11 cellular contexts compared by ENCODE assay signal in genomic region chr2:112640800-112641675, GRCh38. TPM values are rescaled to one million over a fixed set of nuclear protein-coding genes. Genes with fewer than 3 reads are reported as not detected.
DNase-seq lines count a peak whose midpoint lies in the region; ATAC-seq, FAIRE-seq and TF ChIP-seq lines count a peak whose summit lies in the region.
"Had no signal": no experiment of that assay in that cellular context is flagged by ENCODE, and none has a peak within 500 bp of the region (broad histone marks: within the 10 kb centered on the region; RNA-seq: fewer than 3 reads in every experiment).

No MANE protein-coding gene starts in this region.

- no peak overlapping the region for H3K4me3 Mint-ChIP-seq in activated CD4-positive, alpha-beta memory T cell treated with anti-CD3 and anti-CD28 coated beads for 36 hours

- peaks cover 42% of the 10 kb centered on the region for H3K4me1 Mint-ChIP-seq in activated CD4-positive, alpha-beta memory T cell treated with anti-CD3 and anti-CD28 coated beads for 36 hours (ENCODE audit: low read depth)

- CTCF ChIA-PET in activated CD4-positive, alpha-beta memory T cell treated with anti-CD3 and anti-CD28 coated beads for 36 hours (lab: Charles Lee) = interaction anchor here (2.5 to 3.2 kb wide), 2 partner anchors 15 to 50 kb away, joined by 9 to 19 read pairs; no protein-coding TSS in a partner anchor

- 0 out of 2 replicates have a peak, but pooled peaks have one; percentile 29 for TF ChIP-seq POLR2A in H54 (IDR thresholded peaks at IDR 0.05; ENCODE audit: low read depth, low read length)

- no peaks in the 10 kb centered on the region for H3K27me3 Mint-ChIP-seq in activated CD4-positive, alpha-beta memory T cell treated with anti-CD3 and anti-CD28 coated beads for 36 hours

- peak overlapping the region; percentile 40 for H3K27ac Mint-ChIP-seq in activated CD4-positive, alpha-beta memory T cell treated with anti-CD3 and anti-CD28 coated beads for 36 hours

- FAIRE-seq in H54 (lab: Jason Lieb, UNC) = peak; percentile 92
- FAIRE-seq: D721Med had no signal

- H3K9me3 Mint-ChIP-seq in activated CD4-positive, alpha-beta memory T cell treated with anti-CD3 and anti-CD28 coated beads for 36 hours = no peaks in the 10 kb centered on the region

- intact Hi-C loops in activated CD4-positive, alpha-beta memory T cell treated with anti-CD3 and anti-CD28 coated beads for 36 hours (cut with micrococcal nuclease) = no loop called here
- intact Hi-C loops in posterior vena cava (cut with DNase I) = loop anchor here in 1 of 2 donors (10.0 kb wide), 1 partner anchor 46 kb away; no protein-coding TSS in a partner anchor

- POLR2A ChIA-PET in activated CD4-positive, alpha-beta memory T cell treated with anti-CD3 and anti-CD28 coated beads for 36 hours (lab: Charles Lee) = no interaction called here

- DNase-seq in 8988T (peak; percentile 57), H54 (ENCODE audit: insufficient read length, low spot score) (peak; percentile 71), iris pigment epithelial cell (ENCODE audit: low read depth) (peak; percentile 87), posterior vena cava (ENCODE audit: low spot score) (no peak)
- DNase-seq in activated CD4-positive, alpha-beta memory T cell treated with anti-CD3 and anti-CD28 coated beads for 36 hours = peak; percentile 62
- DNase-seq: central memory CD4-positive, alpha-beta T cell; NCI-H2171 had no signal

- ATAC-seq in HG03108 (IDR thresholded peaks at IDR 0.05; ENCODE audit: unreplicated experiment) (no peak), HG03439 (IDR thresholded peaks at IDR 0.05; ENCODE audit: unreplicated experiment) (no peak), HG03045 (IDR thresholded peaks at IDR 0.05; ENCODE audit: unreplicated experiment) (no peak)

- H3K36me3 Mint-ChIP-seq in activated CD4-positive, alpha-beta memory T cell treated with anti-CD3 and anti-CD28 coated beads for 36 hours = no peaks in the 10 kb centered on the region

RNA-seq across cellular contexts. Expression of gene SLC20A1, which starts 4.7 kb away (rescaled TPM):
- 10 to 100 TPM; 88.8 to 91.3 TPM for total RNA-seq in activated CD4-positive, alpha-beta memory T cell treated with anti-CD3 and anti-CD28 coated beads for 36 hours
- total RNA-seq in posterior vena cava = 10 to 100 TPM; 41.0 to 43.6 TPM

RNA-seq across cellular contexts. Expression of gene CHCHD5, which starts 56.6 kb away (rescaled TPM):
- total RNA-seq in activated CD4-positive, alpha-beta memory T cell treated with anti-CD3 and anti-CD28 coated beads for 36 hours = 10 to 100 TPM; 39.3 to 41.4 TPM
- 10 to 100 TPM; 12.7 to 23.8 TPM for total RNA-seq in posterior vena cava
